17 cellular contexts compared by ENCODE assay signal in genomic region chr6:110939429-110939828, GRCh38.
"Had no signal": no experiment of that assay in that cellular context is flagged by ENCODE, and none has a peak within 500 bp of the region (broad histone marks: within the 10 kb centered on the region; RNA-seq: fewer than 3 reads in every experiment).

No MANE protein-coding gene starts in this region.

- H3K4me1 Mint-ChIP-seq: nephron progenitor cell had no signal

- H3K27me3 ChIP-seq: body of pancreas, colonic mucosa, right lobe of liver, upper lobe of right lung had no signal

- ATAC-seq: body of pancreas, right lobe of liver, SK-N-SH treated with all-trans-retinoic acid at 6 μM for 48 hours, upper lobe of right lung had no signal

- H3K27me3 Mint-ChIP-seq: activated B cell treated with CpG ODN at 0.5 μM for 24 hours had no signal

- DNase-seq: activated B cell treated with CpG ODN at 0.5 μM for 24 hours; activated CD4-positive, alpha-beta T cell treated with anti-CD3 and anti-CD28 coated beads for 48 hours; amygdala; body of pancreas; central memory CD4-positive, alpha-beta T cell; colonic mucosa; effector CD4-positive, alpha-beta T cell; foreskin fibroblast; glutamatergic neuron; nephron progenitor cell; right lobe of liver; upper lobe of right lung had no signal

- H3K4me3 ChIP-seq: body of pancreas, colonic mucosa, prostate gland, right lobe of liver, smooth muscle cell, thoracic aorta, upper lobe of right lung had no signal

- H3K36me3 Mint-ChIP-seq: activated naive CD4-positive, alpha-beta T cell treated with anti-CD3 and anti-CD28 coated beads, Interleukin-2, amount 50 U/mL, for 72 hours had no signal

- H3K9me3 ChIP-seq: body of pancreas, colonic mucosa, prostate gland, right lobe of liver, thoracic aorta, upper lobe of right lung had no signal

- H3K9me3 Mint-ChIP-seq: activated B cell treated with CpG ODN at 0.5 μM for 24 hours; activated naive CD4-positive, alpha-beta T cell treated with anti-CD3 and anti-CD28 coated beads, Interleukin-2, amount 50 U/mL, for 72 hours; nephron progenitor cell had no signal

- H3K36me3 ChIP-seq: colonic mucosa, prostate gland, right lobe of liver, thoracic aorta, upper lobe of right lung had no signal

- H3K4me3 Mint-ChIP-seq: activated B cell treated with CpG ODN at 0.5 μM for 24 hours, nephron progenitor cell had no signal

- H3K4me2 ChIP-seq: smooth muscle cell had no signal

- H3K27ac ChIP-seq: body of pancreas, colonic mucosa, prostate gland, right lobe of liver, thoracic aorta, upper lobe of right lung had no signal

- H3K4me1 ChIP-seq: body of pancreas, colonic mucosa, prostate gland, right lobe of liver, upper lobe of right lung had no signal

- H3K27ac Mint-ChIP-seq: activated B cell treated with CpG ODN at 0.5 μM for 24 hours; activated naive CD4-positive, alpha-beta T cell treated with anti-CD3 and anti-CD28 coated beads, Interleukin-2, amount 50 U/mL, for 72 hours; nephron progenitor cell had no signal
